Comparison of ENCODE assay signal across 26 cellular contexts in the genomic region with DNA sequence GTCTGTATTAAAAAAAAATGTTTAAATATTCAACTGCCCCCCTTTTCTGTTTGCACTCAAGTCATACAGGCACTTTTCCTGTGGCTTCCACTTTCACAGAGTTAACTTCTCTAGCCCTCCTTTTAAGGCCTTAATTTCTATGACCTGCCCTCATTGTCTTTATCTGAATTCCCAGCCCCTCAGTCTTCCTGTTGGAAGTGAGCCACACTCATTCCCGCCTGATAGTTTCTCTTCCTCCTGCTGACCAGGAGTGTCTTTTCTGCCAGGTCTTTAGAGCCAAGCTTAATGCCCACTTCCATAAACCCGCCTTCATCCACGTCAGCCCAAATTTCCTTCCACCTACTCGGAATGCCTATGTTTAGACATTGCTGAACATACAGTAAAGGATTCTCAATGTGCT. TPM values are rescaled to one million over a fixed set of nuclear protein-coding genes. Genes with fewer than 3 reads are reported as not detected.
DNase-seq lines count a peak whose midpoint lies in the region; ATAC-seq and TF ChIP-seq lines count a peak whose summit lies in the region.
"Had no signal": no experiment of that assay in that cellular context is flagged by ENCODE, and none has a peak within 500 bp of the region (broad histone marks: within the 10 kb centered on the region; RNA-seq: fewer than 3 reads in every experiment).

No MANE protein-coding gene starts in this region.

- WGBS in sigmoid colon, 2 donors: 75 to 87% methylated on average over 4 of the region's 4 CpGs

- peak overlapping the region in 3 of 4 donors; percentile 21 to 82 (median 25) for H3K27ac ChIP-seq in sigmoid colon
- H3K27ac ChIP-seq: cardiac muscle cell, dorsolateral prefrontal cortex, left ventricle myocardium inferior, pancreas, right lobe of liver, stomach had no signal

- DNase-seq in ELR (ENCODE audit: low read depth) (peak; percentile 4), amniotic epithelial cell (ENCODE audit: low read depth) (peak; percentile 32), fibroblast of mammary gland (ENCODE audit: low read depth) (peak; percentile 57), sigmoid colon (no peak), omental fat pad (ENCODE audit: low spot score) (no peak), NCI-H187 treated with DMSO at 0.1 percent for 48 hours (lab: John Stamatoyannopoulos, UW) (no peak), NCI-H1105 treated with DMSO at 0.1 percent for 48 hours (lab: John Stamatoyannopoulos, UW) (no peak)
- no peak for DNase-seq in stimulated activated naive CD4-positive, alpha-beta T cell (lab: John Stamatoyannopoulos, UW)
- DNase-seq: activated naive CD4-positive, alpha-beta T cell; activated T-cell treated with anti-CD3 and anti-CD28 coated beads, Interleukin-2, amount 50 U/mL, for 48 hours; amygdala; dorsolateral prefrontal cortex; foreskin melanocyte; GF-D8; hippocampal formation; left ventricle myocardium inferior; midbrain; naive thymus-derived CD8-positive, alpha-beta T cell; NCI-H1417; NCI-H2081 treated with DMSO at 0.1 percent for 48 hours; pancreas; right lobe of liver; stomach had no signal

- TF ChIP-seq CTCF in fibroblast of mammary gland (conservative IDR thresholded peaks at IDR 0.05; ENCODE audit: control insufficient read depth, insufficient read depth, low read depth, low read length) (no peak), sigmoid colon (IDR thresholded peaks at IDR 0.05) (no peak), omental fat pad (IDR thresholded peaks at IDR 0.05) (no peak)

- H3K4me1 ChIP-seq in sigmoid colon: peaks cover 0 to 51% (median 29%) of the 10 kb centered on the region in 4 donors
- H3K4me1 ChIP-seq: pancreas, right lobe of liver had no signal

- intact Hi-C loops in sigmoid colon (cut with DNase I): no loop called here

- TF ChIP-seq EP300 in sigmoid colon (IDR thresholded peaks at IDR 0.05): no peak

- no peaks in the 10 kb centered on the region for H3K27me3 ChIP-seq in sigmoid colon
- H3K27me3 ChIP-seq: cardiac muscle cell, dorsolateral prefrontal cortex, pancreas, right lobe of liver, stomach, tibial nerve had no signal

- H3K36me3 ChIP-seq in sigmoid colon: peaks cover 9 to 70% (median 31%) of the 10 kb centered on the region in 4 donors

- H3K4me3 ChIP-seq in fibroblast of mammary gland (ENCODE audit: control insufficient read depth, low read depth, low read length) (no peak overlapping the region), sigmoid colon (no peak overlapping the region)
- H3K4me3 ChIP-seq: A549, cardiac muscle cell, dorsolateral prefrontal cortex, left ventricle myocardium inferior, pancreas, right lobe of liver, stomach, tibial nerve had no signal

- no peaks in the 10 kb centered on the region for H3K9me3 ChIP-seq in sigmoid colon
- H3K9me3 ChIP-seq: A549, left ventricle myocardium inferior, pancreas, right lobe of liver, stomach, tibial nerve had no signal

- no peak for ATAC-seq in omental fat pad (ENCODE audit: low FRiP score)
- ATAC-seq: A549; naive thymus-derived CD8-positive, alpha-beta T cell; pancreas had no signal

- TF ChIP-seq POLR2A in sigmoid colon (IDR thresholded peaks at IDR 0.05): no peak

RNA-seq across cellular contexts. Expression of gene COPS8, which starts 10.5 kb away (rescaled TPM):
- total RNA-seq in sigmoid colon (10 to 100 TPM; 59.1 to 95.6 (median 82.7) TPM), omental fat pad (100 to 1,000 TPM in 1 of 4 donors, 10 to 100 TPM in 3; 76.4 to 105 (median 90.5) TPM)
- polyA plus RNA-seq in sigmoid colon: 10 to 100 TPM; 24.7 to 34.8 (median 28.9) TPM

Comparison
In these comparisons a context has a peak if more than half of its experiments do, and no peak if none do; other contexts are left out.
1. DNase-seq: peak in ELR (single experiment), amniotic epithelial cell (single experiment) and fibroblast of mammary gland (single experiment); none in sigmoid colon (single experiment), stimulated activated naive CD4-positive, alpha-beta T cell (0 of 6), omental fat pad (single experiment), NCI-H187 treated with DMSO at 0.1 percent for 48 hours (single experiment) and NCI-H1105 treated with DMSO at 0.1 percent for 48 hours (single experiment).